In the genomic region with DNA sequence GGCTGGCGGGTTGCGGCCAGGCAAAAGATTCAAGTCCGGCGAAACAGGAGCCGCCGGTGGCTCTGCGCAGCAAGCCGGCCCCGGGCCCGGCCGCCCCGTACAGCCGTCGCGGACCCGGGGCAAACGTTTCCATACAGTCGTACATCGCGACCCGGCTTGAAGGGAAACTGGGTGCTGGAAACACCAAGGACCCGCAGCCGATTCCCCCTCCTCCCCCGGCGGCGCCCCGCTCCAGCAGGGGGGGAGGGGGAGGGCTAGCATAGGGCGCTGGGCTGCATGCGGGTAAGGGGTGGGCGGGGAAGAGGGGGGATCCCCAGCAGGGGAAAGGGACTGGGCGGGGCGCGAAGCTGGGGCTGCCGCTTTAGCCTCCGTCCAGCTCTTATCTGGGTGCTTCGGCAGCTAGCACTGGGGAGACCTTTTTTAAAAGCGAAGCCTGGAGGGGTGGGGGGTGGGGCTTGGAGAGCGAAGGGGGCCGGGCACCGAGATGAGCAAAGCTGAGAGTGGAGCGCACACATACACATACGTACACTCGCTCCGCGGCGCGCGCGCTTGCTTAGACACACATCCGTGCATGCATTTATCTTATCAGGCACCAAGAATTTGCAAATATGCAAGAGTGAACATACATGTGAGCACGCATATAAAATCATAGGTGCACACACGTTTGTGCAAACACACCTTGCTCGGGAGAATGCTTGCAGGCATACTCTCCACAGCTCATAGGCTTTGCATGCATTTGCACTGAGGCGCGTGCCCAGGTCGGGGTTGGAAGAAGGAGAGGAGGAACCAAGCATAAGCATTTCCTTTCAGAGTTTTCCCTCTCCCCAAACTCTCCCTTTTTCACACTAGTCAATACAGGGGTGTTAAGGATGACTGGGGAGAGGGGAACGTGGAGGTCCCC, we compare ENCODE assay signal across 8 cellular contexts. TPM values are rescaled to one million over a fixed set of nuclear protein-coding genes. Genes with fewer than 3 reads are reported as not detected.
DNase-seq lines count a peak whose midpoint lies in the region; ATAC-seq and TF ChIP-seq lines count a peak whose summit lies in the region.

No MANE protein-coding gene starts in this region.

- no peak for TF ChIP-seq CTCF in AG04450 (IDR thresholded peaks at IDR 0.05; ENCODE audit: low read depth, low read length)
- no peak for TF ChIP-seq CTCF in neutrophil (IDR thresholded peaks at IDR 0.05)
- TF ChIP-seq CTCF in thyroid gland (IDR thresholded peaks at IDR 0.05) = no peak

- H3K36me3 ChIP-seq in neutrophil (no peaks in the 10 kb centered on the region), thyroid gland (peaks cover under 1 to 2% of the 10 kb centered on the region in 2 donors)

- WGBS in thyroid gland, 2 donors = 0 to 1% methylated on average over 32 to 37 of the region's 57 CpGs

- POLR2A ChIA-PET in AG04450 (lab: Yijun Ruan, JAX) = interaction anchor here (0.6 to 2.6 kb wide), 9 partner anchors 10 to 213 kb away, joined by 3 to 12 read pairs (median 4); partner anchors contain the start of genes AAAS, MYG1 and PFDN5

- H3K4me1 ChIP-seq in neutrophil (ENCODE audit: control insufficient read depth in 1 of 2, insufficient read depth in 1 of 2, low read depth in 1 of 2, low read length in 1 of 2) (peaks cover 27 to 55% of the 10 kb centered on the region in 2 experiments), thyroid gland (peaks cover 31 to 71% of the 10 kb centered on the region in 2 donors)

- CTCF ChIA-PET in AG04450 (lab: Charles Lee) = interaction anchor here (2.0 to 4.3 kb wide), 2 partner anchors 101 to 125 kb away, joined by 7 to 23 read pairs; partner anchors contain the start of gene AAAS

- H3K9me3 ChIP-seq in AG04450 (ENCODE audit: control insufficient read depth, insufficient read depth, low read length) (no peaks in the 10 kb centered on the region; the same call in 1 of the 2 replicates), neutrophil (no peaks in the 10 kb centered on the region), thyroid gland (no peaks in the 10 kb centered on the region)

- H3K27ac ChIP-seq in AG04450 (ENCODE audit: low read depth, low read length) = peak overlapping the region; percentile 70
- peak overlapping the region; percentile 77 for H3K27ac ChIP-seq in neutrophil
- peak overlapping the region; percentile 35 to 99 (median 98) for H3K27ac ChIP-seq in thyroid gland

- intact Hi-C loops in thyroid gland (cut with DNase I) = no loop called here

- ATAC-seq in GM19023 (IDR thresholded peaks at IDR 0.05; ENCODE audit: unreplicated experiment) = peak; percentile 45
- peak; percentile 34 for ATAC-seq in HG03342 (IDR thresholded peaks at IDR 0.05; ENCODE audit: unreplicated experiment)

- H3K27me3 ChIP-seq in AG04450 (ENCODE audit: control insufficient read depth, insufficient read depth, low read length) = no peaks in the 10 kb centered on the region
- peaks cover 75% of the 10 kb centered on the region for H3K27me3 ChIP-seq in neutrophil
- no peaks in the 10 kb centered on the region for H3K27me3 ChIP-seq in thyroid gland

- DNase-seq in AG04450 (ENCODE audit: low read depth, low spot score) = no peak
- DNase-seq in RKO (ENCODE audit: low spot score) = peak; percentile 91
- DNase-seq in activated naive CD4-positive, alpha-beta T cell (lab: John Stamatoyannopoulos, UW) = peak in 3 of 4 experiments; percentile 68 to 81 (median 73)
- peak; percentile 92 for DNase-seq in foreskin melanocyte
- peak; percentile 47 to 52 for DNase-seq in thyroid gland

- peak overlapping the region; percentile 80 for H3K4me3 ChIP-seq in AG04450 (ENCODE audit: low read depth, low read length)
- peak overlapping the region; percentile 72 to 93 for H3K4me3 ChIP-seq in neutrophil (ENCODE audit: low read depth in 1 of 2, low read length in 1 of 2)
- H3K4me3 ChIP-seq in thyroid gland (replicated peaks in 1 of 3) = peak overlapping the region; percentile 6 to 60 (median 16)

- TF ChIP-seq POLR2A in thyroid gland (IDR thresholded peaks at IDR 0.05) = no peak

RNA-seq across cellular contexts. Expression of gene RARG, which starts 11.8 kb away (rescaled TPM):
- 20.1 and 25.6 TPM in 2 replicates for polyA plus RNA-seq in AG04450 (2011; rRNA removed)
- 28.5 and 31.5 TPM in 2 replicates for polyA minus RNA-seq in AG04450 (2011; rRNA and poly(A)+ RNA removed)
- total RNA-seq in thyroid gland = 10 to 100 TPM; 13.6 to 27.7 (median 23.8) TPM

RNA-seq across cellular contexts. Expression of gene ITGB7, which starts 13.2 kb away (rescaled TPM):
- polyA plus RNA-seq in AG04450 (2011; rRNA removed) = 0.15 and 0.19 TPM in 2 replicates
- polyA minus RNA-seq in AG04450 (2011; rRNA and poly(A)+ RNA removed) = 0.09 and 1.0 TPM in 2 replicates
- 10 to 100 TPM in 1 of 4 donors, 1 to 10 TPM in 3; 3.2 to 15.6 (median 4.9) TPM for total RNA-seq in thyroid gland

RNA-seq across cellular contexts. Expression of gene CSAD, which starts 39.5 kb away (rescaled TPM):
- polyA plus RNA-seq in AG04450 (2011; rRNA removed) = 18.9 and 21.6 TPM in 2 replicates
- 10.2 and 10.5 TPM in 2 replicates for polyA minus RNA-seq in AG04450 (2011; rRNA and poly(A)+ RNA removed)
- 10 to 100 TPM; 20.6 to 39.7 (median 25.2) TPM for total RNA-seq in thyroid gland

RNA-seq across cellular contexts. Expression of gene ZNF740, which starts 39.7 kb away (rescaled TPM):
- 20.9 and 21.7 TPM in 2 replicates for polyA plus RNA-seq in AG04450 (2011; rRNA removed)
- 37.1 and 38.0 TPM in 2 replicates for polyA minus RNA-seq in AG04450 (2011; rRNA and poly(A)+ RNA removed)
- 10 to 100 TPM; 16.5 to 22.8 (median 20.6) TPM for total RNA-seq in thyroid gland

RNA-seq across cellular contexts. Expression of gene ESPL1, which starts 47.9 kb away (rescaled TPM):
- 1.6 and 2.1 TPM in 2 replicates for polyA plus RNA-seq in AG04450 (2011; rRNA removed)
- 3.0 and 3.6 TPM in 2 replicates for polyA minus RNA-seq in AG04450 (2011; rRNA and poly(A)+ RNA removed)
- 1 to 10 TPM in 1 of 4 donors, under 1 TPM in 3; 0.13 to 1.5 (median 0.52) TPM for total RNA-seq in thyroid gland

Comparison
In these comparisons a context has a peak if more than half of its experiments do, and no peak if none do; other contexts are left out.
1. H3K4me3 ChIP-seq: peak in every context shown above with its lines; median percentile 82 in neutrophil; 80 in AG04450; 16 in thyroid gland.